In the genomic region with DNA sequence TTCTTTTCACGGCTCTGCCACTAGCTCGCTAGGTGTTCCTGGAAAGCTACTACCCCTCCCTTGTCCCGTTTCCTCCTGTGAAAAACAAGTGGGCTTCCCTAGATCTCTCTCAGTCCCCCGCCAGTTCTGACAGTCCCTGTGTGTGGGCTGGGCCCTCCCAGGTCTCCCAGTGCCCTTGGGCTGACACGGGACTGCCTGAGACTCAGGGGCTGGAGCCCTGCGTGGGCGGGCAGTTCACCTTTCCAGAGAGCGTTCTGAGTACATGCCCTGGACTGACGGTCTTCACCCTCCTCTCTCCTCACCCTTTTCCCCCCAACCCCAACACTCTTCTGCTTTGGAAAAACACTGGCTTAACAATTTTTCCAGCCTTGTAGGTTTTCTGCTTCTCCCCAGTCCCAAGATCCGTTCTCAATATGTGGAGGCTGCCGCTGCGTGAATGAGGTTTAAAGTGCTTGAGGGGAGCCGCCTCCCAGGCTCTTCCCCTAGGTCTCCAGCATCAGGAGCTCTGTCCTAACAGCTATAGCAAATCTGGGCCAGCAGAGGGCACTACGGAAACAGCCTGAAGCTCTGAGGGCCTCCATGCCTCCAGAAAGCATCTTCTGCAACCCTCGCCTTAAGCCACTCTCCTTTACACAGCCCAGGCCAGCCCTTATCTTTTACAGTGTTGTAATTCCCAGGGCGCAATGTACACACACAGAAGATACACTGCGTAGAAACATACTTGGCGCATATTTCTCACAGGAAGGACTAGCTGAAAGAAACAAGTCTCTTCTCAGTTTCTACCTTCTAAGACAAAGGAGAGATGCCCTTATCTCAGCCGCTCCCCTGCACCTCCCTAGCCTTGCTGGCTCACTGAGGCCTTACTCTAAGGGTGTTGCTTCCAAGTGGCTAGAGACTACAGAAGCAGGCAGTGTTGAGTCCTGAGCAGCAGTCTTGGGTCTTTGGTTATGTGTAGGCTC, we compare ENCODE assay signal across 10 cellular contexts. TPM values are rescaled to one million over a fixed set of nuclear protein-coding genes. Genes with fewer than 3 reads are reported as not detected.
DNase-seq lines count a peak whose midpoint lies in the region; ATAC-seq and TF ChIP-seq lines count a peak whose summit lies in the region.
"Had no signal": no experiment of that assay in that cellular context is flagged by ENCODE, and none has a peak within 500 bp of the region (broad histone marks: within the 10 kb centered on the region; RNA-seq: fewer than 3 reads in every experiment).

No MANE protein-coding gene starts in this region.

- H4K20me1 ChIP-seq in HCT116 (ENCODE audit: insufficient read depth) (no peaks in the 10 kb centered on the region), smooth muscle cell (ENCODE audit: low read depth) (no peaks in the 10 kb centered on the region)

- DNase-seq in NCI-H2171 treated with DMSO at 0.1 percent for 48 hours (lab: John Stamatoyannopoulos, UW) (peak; percentile 20), NCI-H2171 (lab: John Stamatoyannopoulos, UW) (no peak), HCT116 (ENCODE audit: low read depth, low spot score) (peak; percentile 60), NAMALWA (ENCODE audit: low spot score) (peak; percentile 78), esophagus muscularis mucosa (ENCODE audit: extremely low spot score) (peak; percentile 86), smooth muscle cell (lab: John Stamatoyannopoulos, UW; ENCODE audit: unreplicated experiment) (peak; percentile 3), GOT3 (lab: John Stamatoyannopoulos, UW) (no peak)
- peak; percentile 55 for DNase-seq in activated CD4-positive, CD25-positive, alpha-beta regulatory T cell treated with anti-CD3 and anti-CD28 coated beads, Interleukin-2, amount 50 U/mL, for 72 hours

- H3K4me2 ChIP-seq in HCT116 (ENCODE audit: low read length) (peak overlapping the region; percentile 32), smooth muscle cell (no peak overlapping the region)

- H3K27ac ChIP-seq in HCT116 (ENCODE audit: low read depth, low read length) (no peak overlapping the region), esophagus muscularis mucosa (replicated peaks in 1 of 4) (no peak overlapping the region), smooth muscle cell (ENCODE audit: low read depth) (no peak overlapping the region)

- no peak overlapping the region for H3K9ac ChIP-seq in HCT116 (ENCODE audit: low read length)
- no peak overlapping the region for H3K9ac ChIP-seq in smooth muscle cell (ENCODE audit: low read depth)

- CTCF ChIA-PET in HCT116 (lab: Charles Lee) = interaction anchor here (0.6 to 2.7 kb wide), 26 partner anchors 9 to 131 kb away, joined by 3 to 23 read pairs (median 4); no protein-coding TSS in a partner anchor

- H3K36me3 ChIP-seq in HCT116 (ENCODE audit: control insufficient read depth in 1 of 2, insufficient read depth in 2 of 2, low read length in 2 of 2) (no peaks in the 10 kb centered on the region), esophagus muscularis mucosa (no peaks in the 10 kb centered on the region), smooth muscle cell (ENCODE audit: low read depth) (no peaks in the 10 kb centered on the region)

- H3F3A ChIP-seq in smooth muscle cell (ENCODE audit: low read depth) = no peaks in the 10 kb centered on the region

- H3K9me3 ChIP-seq in HCT116 (ENCODE audit: control insufficient read depth in 1 of 2, insufficient read depth in 1 of 2, low read depth in 1 of 2, low read length in 2 of 2) = no peaks in the 10 kb centered on the region
- H3K9me3 ChIP-seq in esophagus muscularis mucosa = no peaks in the 10 kb centered on the region
- no peaks in the 10 kb centered on the region for H3K9me3 ChIP-seq in smooth muscle cell (replicated peaks; ENCODE audit: low read depth)

- no peaks in the 10 kb centered on the region for H3K9me2 ChIP-seq in HCT116 (ENCODE audit: insufficient read depth)

- H3K79me2 ChIP-seq in HCT116 (ENCODE audit: insufficient read depth, low read length) (no peaks in the 10 kb centered on the region), smooth muscle cell (ENCODE audit: low read depth) (no peaks in the 10 kb centered on the region)

- TF ChIP-seq RAD21 in HCT116 (IDR thresholded peaks at IDR 0.05; ENCODE audit: low read depth) = peak; percentile 41; the same call in 1 of the 2 replicates

- ATAC-seq in HCT116 = peak; percentile 100

- TF ChIP-seq POLR2A in HCT116 (IDR thresholded peaks at IDR 0.05; ENCODE audit: borderline replicate concordance, extremely low read depth, insufficient read depth, insufficient read length) (no peak), esophagus muscularis mucosa (IDR thresholded peaks at IDR 0.05; ENCODE audit: low read depth) (no peak)

- no TSS peak for BruUV-seq in HCT116 (replicated peaks; lab: Mats Ljungman, UMichigan)

- H3K27me3 ChIP-seq in HCT116 (ENCODE audit: insufficient read depth, low read length) = no peaks in the 10 kb centered on the region
- H3K27me3 ChIP-seq in esophagus muscularis mucosa = no peaks in the 10 kb centered on the region
- no peaks in the 10 kb centered on the region for H3K27me3 ChIP-seq in smooth muscle cell (ENCODE audit: low read depth)

- TF ChIP-seq EP300 in esophagus muscularis mucosa (IDR thresholded peaks at IDR 0.05) = no peak

- intact Hi-C loops in HCT116 (cut with micrococcal nuclease) = no loop called here
- intact Hi-C loops in esophagus muscularis mucosa (cut with DNase I) = no loop called here

- POLR2A ChIA-PET in HCT116 (lab: Charles Lee) = interaction anchor here (1.0 kb wide), 1 partner anchor 1160 kb away, joined by 3 read pairs; a partner anchor contains a TSS

- peaks cover 0 to 8% of the 10 kb centered on the region in 2 experiments; a peak in 2 of 4 replicates for H3K4me1 ChIP-seq in HCT116 (ENCODE audit: control insufficient read depth in 1 of 2, insufficient read depth in 2 of 2, low read length in 2 of 2)
- H3K4me1 ChIP-seq in esophagus muscularis mucosa = no peaks in the 10 kb centered on the region
- peaks cover 8% of the 10 kb centered on the region for H3K4me1 ChIP-seq in smooth muscle cell (ENCODE audit: low read depth)

- H2AFZ ChIP-seq in HCT116 (ENCODE audit: low read depth, low read length, poor library complexity, severe bottlenecking) (peak overlapping the region; percentile 13), smooth muscle cell (ENCODE audit: low read depth) (no peak overlapping the region)

- TF ChIP-seq CTCF in HCT116 (IDR thresholded peaks at IDR 0.05 in 2 of 3, conservative IDR thresholded peaks at IDR 0.05 in 1 of 3; ENCODE audit: borderline replicate concordance in 1 of 3, insufficient read depth in 1 of 3, low read depth in 2 of 3, low read length in 2 of 3) (peak; percentile 44 to 88 (median 80); a peak in 5 of 6 replicates), esophagus muscularis mucosa (IDR thresholded peaks at IDR 0.05) (peak in 1 of 3 experiments; percentile 27), smooth muscle cell (IDR thresholded peaks at IDR 0.05; ENCODE audit: borderline replicate concordance, insufficient read depth, poor library complexity, severe bottlenecking) (peak; percentile 55)

- RAD21 ChIA-PET in HCT116 (lab: Charles Lee; ENCODE audit: low non-redundant PET in 1 of 2, low total read pairs in 2 of 2, uncharacterized antibody in 2 of 2, unreplicated experiment in 2 of 2) = interaction anchor here in 1 of 2 experiments (0.9 kb wide), 1 partner anchor 62 kb away, joined by 3 read pairs; no protein-coding TSS in a partner anchor

- 67% methylated on average over 19 of the region's 19 CpGs for WGBS in esophagus muscularis mucosa
- 45% methylated on average over 19 of the region's 19 CpGs for WGBS in smooth muscle cell (ENCODE audit: low lambda C conversion rate)

- H3K4me3 ChIP-seq in HCT116 (replicated peaks in 1 of 2; ENCODE audit: low read depth in 1 of 2, low read length in 2 of 2) (0 out of 4 replicates have a peak overlapping the region, but pooled peaks of 1 of the 2 experiments have one; percentile 8), esophagus muscularis mucosa (no peak overlapping the region), smooth muscle cell (no peak overlapping the region)

TF ChIP-seq in HCT116, 20 proteins besides CTCF, POLR2A, EP300 and RAD21 (continues in another document):
- TF ChIP-seq, protein P1, sequence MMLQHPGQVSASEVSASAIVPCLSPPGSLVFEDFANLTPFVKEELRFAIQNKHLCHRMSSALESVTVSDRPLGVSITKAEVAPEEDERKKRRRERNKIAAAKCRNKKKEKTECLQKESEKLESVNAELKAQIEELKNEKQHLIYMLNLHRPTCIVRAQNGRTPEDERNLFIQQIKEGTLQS (IDR thresholded peaks at IDR 0.05) = no peak
- TF ChIP-seq SP1 (IDR thresholded peaks at IDR 0.05; ENCODE audit: low read depth) (no peak), ZFX (IDR thresholded peaks at IDR 0.05) (no peak), SRF (IDR thresholded peaks at IDR 0.05; ENCODE audit: low read depth) (no peak), EGR1 (IDR thresholded peaks at IDR 0.05; ENCODE audit: low read depth) (no peak), ZNF274 (IDR thresholded peaks at IDR 0.05; ENCODE audit: low read depth, low read length) (no peak), SIN3A (IDR thresholded peaks at IDR 0.05; ENCODE audit: low read depth) (no peak), JUND (IDR thresholded peaks at IDR 0.05) (no peak), FOSL1 (IDR thresholded peaks at IDR 0.05; ENCODE audit: low read depth) (no peak), TCF7L2 (IDR thresholded peaks at IDR 0.05; ENCODE audit: borderline replicate concordance, extremely low read depth, insufficient read depth, insufficient read length) (no peak)
- TF ChIP-seq, protein P2, sequence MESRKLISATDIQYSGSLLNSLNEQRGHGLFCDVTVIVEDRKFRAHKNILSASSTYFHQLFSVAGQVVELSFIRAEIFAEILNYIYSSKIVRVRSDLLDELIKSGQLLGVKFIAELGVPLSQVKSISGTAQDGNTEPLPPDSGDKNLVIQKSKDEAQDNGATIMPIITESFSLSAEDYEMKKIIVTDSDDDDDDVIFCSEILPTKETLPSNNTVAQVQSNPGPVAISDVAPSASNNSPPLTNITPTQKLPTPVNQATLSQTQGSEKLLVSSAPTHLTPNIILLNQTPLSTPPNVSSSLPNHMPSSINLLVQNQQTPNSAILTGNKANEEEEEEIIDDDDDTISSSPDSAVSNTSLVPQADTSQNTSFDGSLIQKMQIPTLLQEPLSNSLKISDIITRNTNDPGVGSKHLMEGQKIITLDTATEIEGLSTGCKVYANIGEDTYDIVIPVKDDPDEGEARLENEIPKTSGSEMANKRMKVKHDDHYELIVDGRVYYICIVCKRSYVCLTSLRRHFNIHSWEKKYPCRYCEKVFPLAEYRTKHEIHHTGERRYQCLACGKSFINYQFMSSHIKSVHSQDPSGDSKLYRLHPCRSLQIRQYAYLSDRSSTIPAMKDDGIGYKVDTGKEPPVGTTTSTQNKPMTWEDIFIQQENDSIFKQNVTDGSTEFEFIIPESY (IDR thresholded peaks at IDR 0.05; ENCODE audit: extremely low read depth, insufficient replicate concordance, low read length) = no peak

RNA-seq across cellular contexts. Expression of a gene that starts 10.4 kb away (rescaled TPM):
- total RNA-seq in HCT116 (2021; ENCODE audit: unreplicated experiment) (not detected), esophagus muscularis mucosa (not detected), smooth muscle cell (not detected in 2 replicates)
- not detected in 2 replicates for polyA plus RNA-seq in HCT116 (2012)
- polyA plus RNA-seq in smooth muscle cell = not detected in 2 replicates
- total RNA-seq: CD4-positive, CD25-positive, alpha-beta regulatory T cell had no signal
- polyA plus RNA-seq: CD4-positive, CD25-positive, alpha-beta regulatory T cell; esophagus had no signal

RNA-seq across cellular contexts. Expression of a gene that starts 23.9 kb away (rescaled TPM):
- not detected for total RNA-seq in HCT116 (2021; ENCODE audit: unreplicated experiment)
- polyA plus RNA-seq in HCT116 (2012) = not detected in 2 replicates
- total RNA-seq in esophagus muscularis mucosa = not detected
- not detected in 2 replicates for total RNA-seq in smooth muscle cell
- polyA plus RNA-seq in smooth muscle cell = not detected in 2 replicates
- total RNA-seq: CD4-positive, CD25-positive, alpha-beta regulatory T cell had no signal
- polyA plus RNA-seq: CD4-positive, CD25-positive, alpha-beta regulatory T cell; esophagus had no signal

Comparison
In these comparisons a context has a peak if more than half of its experiments do, and no peak if none do; other contexts are left out.
1. DNase-seq: peak in NCI-H2171 treated with DMSO at 0.1 percent for 48 hours (single experiment), HCT116 (single experiment), NAMALWA (single experiment), activated CD4-positive, CD25-positive, alpha-beta regulatory T cell treated with anti-CD3 and anti-CD28 coated beads, Interleukin-2, amount 50 U/mL, for 72 hours (single experiment), esophagus muscularis mucosa (single experiment) and smooth muscle cell (single experiment); none in NCI-H2171 (single experiment) and GOT3 (single experiment).